In the genomic region with DNA sequence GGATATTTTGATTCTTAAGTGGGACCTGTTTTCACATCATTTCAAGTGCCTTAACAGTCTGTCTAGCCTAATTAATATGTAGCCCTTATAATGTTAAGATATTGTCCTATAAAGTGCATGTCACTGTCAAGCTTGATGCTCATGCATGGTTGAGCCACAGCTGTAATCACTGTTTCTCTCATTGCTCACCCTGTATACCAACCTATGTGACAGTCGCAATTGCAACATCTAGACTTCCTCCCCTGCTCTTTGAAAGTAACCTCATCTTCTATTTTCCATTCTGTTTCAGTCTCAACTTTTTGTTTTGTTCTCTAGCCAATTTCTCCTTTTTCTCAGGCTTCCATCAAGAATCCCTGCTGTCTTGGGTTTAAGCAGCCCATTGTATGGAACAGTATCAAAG, we compare ENCODE assay signal across 23 cellular contexts. TPM values are rescaled to one million over a fixed set of nuclear protein-coding genes. Genes with fewer than 3 reads are reported as not detected.
DNase-seq lines count a peak whose midpoint lies in the region; ATAC-seq, FAIRE-seq and TF ChIP-seq lines count a peak whose summit lies in the region.
"Had no signal": no experiment of that assay in that cellular context is flagged by ENCODE, and none has a peak within 500 bp of the region (broad histone marks: within the 10 kb centered on the region; RNA-seq: fewer than 3 reads in every experiment).

No MANE protein-coding gene starts in this region.

- POLR2A ChIA-PET in activated CD8-positive, alpha-beta T cell treated with anti-CD3 and anti-CD28 coated beads, Interleukin-2, amount 10 ng/mL, durations not matched to agents 7 days and 5 days (lab: Charles Lee) = no interaction called here

- no peaks in the 10 kb centered on the region for H3K4me1 Mint-ChIP-seq in activated CD8-positive, alpha-beta T cell treated with anti-CD3 and anti-CD28 coated beads, Interleukin-2, amount 10 ng/mL, durations not matched to agents 7 days and 5 days (ENCODE audit: low read depth)
- H3K4me1 Mint-ChIP-seq: H9, natural killer cell, WTC11 had no signal

- H3K27ac ChIP-seq in small intestine (ENCODE audit: low read depth in 1 of 2, low read length in 1 of 2) = no peak overlapping the region
- H3K27ac ChIP-seq: cardiac muscle cell, dorsolateral prefrontal cortex, epithelial cell of prostate had no signal

- H3K27me3 ChIP-seq in BE2C = no peaks in the 10 kb centered on the region
- H3K27me3 ChIP-seq in small intestine (ENCODE audit: control insufficient read depth in 2 of 2, insufficient read depth in 2 of 2, low read length in 2 of 2) = peaks cover 0 to 1% of the 10 kb centered on the region in 2 donors

- DNase-seq in BE2C (no peak), Right ventricle myocardium superior (no peak), small intestine (no peak)
- no peak for DNase-seq in activated CD8-positive, alpha-beta T cell treated with anti-CD3 and anti-CD28 coated beads, Interleukin-2, amount 10 ng/mL, durations not matched to agents 7 days and 5 days
- DNase-seq: CD8-positive, alpha-beta T cell; DMS79; dorsolateral prefrontal cortex; H9; natural killer cell; NCI-H2029; NCI-H446 treated with DMSO at 0.1 percent for 48 hours; SHP77; stimulated activated CD4-positive, alpha-beta T cell treated with anti-CD3 and anti-CD28 coated beads, Interleukin-1b, Interleukin-23, amount 100 ng/mL, for 48 hours had no signal

- CTCF ChIA-PET in activated CD8-positive, alpha-beta T cell treated with anti-CD3 and anti-CD28 coated beads, Interleukin-2, amount 10 ng/mL, durations not matched to agents 7 days and 5 days (lab: Charles Lee) = no interaction called here

- peak; percentile 59 for ATAC-seq in GM18511 (IDR thresholded peaks at IDR 0.05; ENCODE audit: unreplicated experiment)
- ATAC-seq in GM19468 (IDR thresholded peaks at IDR 0.05; ENCODE audit: extremely low read depth, unreplicated experiment) = peak; percentile 48
- peak; percentile 70 for ATAC-seq in HG02885 (IDR thresholded peaks at IDR 0.05; ENCODE audit: poor library complexity, unreplicated experiment)
- ATAC-seq in HG03565 (IDR thresholded peaks at IDR 0.05; ENCODE audit: unreplicated experiment) = peak; percentile 48
- ATAC-seq in activated CD8-positive, alpha-beta T cell treated with anti-CD3 and anti-CD28 coated beads, Interleukin-2, amount 10 ng/mL, durations not matched to agents 7 days and 5 days = no peak
- ATAC-seq in Right ventricle myocardium superior (ENCODE audit: poor library complexity) = no peak
- ATAC-seq: CD8-positive, alpha-beta T cell; natural killer cell; WTC11 had no signal

- no peak overlapping the region for H3K4me3 Mint-ChIP-seq in activated CD8-positive, alpha-beta T cell treated with anti-CD3 and anti-CD28 coated beads, Interleukin-2, amount 10 ng/mL, durations not matched to agents 7 days and 5 days
- H3K4me3 Mint-ChIP-seq: CD8-positive, alpha-beta T cell; H9; natural killer cell; stimulated activated naive CD8-positive, alpha-beta T cell treated with anti-CD3 and anti-CD28 coated beads, Interleukin-15, Interleukin-2, amounts not matched to agents 100 ng/mL and 50 ng/mL, for 24 hours; type B pancreatic cell; WTC11 had no signal

- 64 to 69% (median 64%) methylated on average over 1 of the region's 1 CpG for WGBS in small intestine, 3 donors

- H3K36me3 Mint-ChIP-seq in activated CD8-positive, alpha-beta T cell treated with anti-CD3 and anti-CD28 coated beads, Interleukin-2, amount 10 ng/mL, durations not matched to agents 7 days and 5 days (ENCODE audit: low read depth) = no peaks in the 10 kb centered on the region
- H3K36me3 Mint-ChIP-seq: CD8-positive, alpha-beta T cell; natural killer cell; type B pancreatic cell; WTC11 had no signal

- TF ChIP-seq CTCF in BE2C (IDR thresholded peaks at IDR 0.05; ENCODE audit: low read depth, low read length) = no peak

- H3K9me3 ChIP-seq in BE2C = no peaks in the 10 kb centered on the region
- H3K9me3 ChIP-seq in small intestine (ENCODE audit: control insufficient read depth, low read depth) = no peaks in the 10 kb centered on the region

- H3K9me3 Mint-ChIP-seq in activated CD8-positive, alpha-beta T cell treated with anti-CD3 and anti-CD28 coated beads, Interleukin-2, amount 10 ng/mL, durations not matched to agents 7 days and 5 days (ENCODE audit: insufficient read depth) = no peaks in the 10 kb centered on the region
- H3K9me3 Mint-ChIP-seq: CD8-positive, alpha-beta T cell; natural killer cell; stimulated activated naive CD8-positive, alpha-beta T cell treated with anti-CD3 and anti-CD28 coated beads, Interleukin-15, Interleukin-2, amounts not matched to agents 100 ng/mL and 50 ng/mL, for 24 hours; type B pancreatic cell; WTC11 had no signal

- H3K27ac Mint-ChIP-seq in activated CD8-positive, alpha-beta T cell treated with anti-CD3 and anti-CD28 coated beads, Interleukin-2, amount 10 ng/mL, durations not matched to agents 7 days and 5 days = no peak overlapping the region
- H3K27ac Mint-ChIP-seq: CD8-positive, alpha-beta T cell; H9; natural killer cell; stimulated activated naive CD8-positive, alpha-beta T cell treated with anti-CD3 and anti-CD28 coated beads, Interleukin-15, Interleukin-2, amounts not matched to agents 100 ng/mL and 50 ng/mL, for 24 hours; type B pancreatic cell; WTC11 had no signal

- no peaks in the 10 kb centered on the region for H3K4me1 ChIP-seq in BE2C
- H3K4me1 ChIP-seq in small intestine (ENCODE audit: control insufficient read depth in 2 of 2, insufficient read depth in 1 of 2, low read depth in 1 of 2, low read length in 1 of 2) = no peaks in the 10 kb centered on the region

- no peak overlapping the region for H3K4me3 ChIP-seq in BE2C (ENCODE audit: low read depth, low read length)
- H3K4me3 ChIP-seq in small intestine (ENCODE audit: low read depth in 1 of 2, low read length in 2 of 2) = no peak overlapping the region
- H3K4me3 ChIP-seq: cardiac muscle cell, dorsolateral prefrontal cortex had no signal

- peaks cover 14% of the 10 kb centered on the region for H3K27me3 Mint-ChIP-seq in activated CD8-positive, alpha-beta T cell treated with anti-CD3 and anti-CD28 coated beads, Interleukin-2, amount 10 ng/mL, durations not matched to agents 7 days and 5 days (ENCODE audit: low read depth)

- H3K36me3 ChIP-seq in BE2C (no peaks in the 10 kb centered on the region), small intestine (ENCODE audit: control insufficient read depth in 2 of 2, insufficient read depth in 2 of 2, low read length in 2 of 2) (no peaks in the 10 kb centered on the region)
- H3K36me3 ChIP-seq: cardiac muscle cell had no signal

- intact Hi-C loops in Right ventricle myocardium superior (cut with DNase I) = no loop called here

- no peak for FAIRE-seq in small intestine (lab: Jason Lieb, UNC)
- FAIRE-seq: frontal cortex had no signal

RNA-seq across cellular contexts. Expression of gene MSL3, which starts 24.4 kb away (rescaled TPM):
- 17.6 TPM for polyA plus RNA-seq in BE2C (2012; ENCODE audit: insufficient read depth, insufficient read length, low read depth)
- total RNA-seq in activated CD8-positive, alpha-beta T cell treated with anti-CD3 and anti-CD28 coated beads, Interleukin-2, amount 10 ng/mL, durations not matched to agents 7 days and 5 days = 10 to 100 TPM; 49.7 to 50.1 TPM
- total RNA-seq in Right ventricle myocardium superior = 15.1 TPM
- 10 to 100 TPM; 18.2 to 36.2 (median 25.4) TPM for polyA plus RNA-seq in small intestine

Comparison
In these comparisons a context has a peak if more than half of its experiments do, and no peak if none do; other contexts are left out.
1. ATAC-seq: peak in GM18511 (single experiment), GM19468 (single experiment), HG02885 (single experiment) and HG03565 (single experiment); none in activated CD8-positive, alpha-beta T cell treated with anti-CD3 and anti-CD28 coated beads, Interleukin-2, amount 10 ng/mL, durations not matched to agents 7 days and 5 days (single experiment) and Right ventricle myocardium superior (single experiment).